17 cellular contexts compared by ENCODE assay signal in genomic region chr1:171581226-171581625, GRCh38. TPM values are rescaled to one million over a fixed set of nuclear protein-coding genes. Genes with fewer than 3 reads are reported as not detected.
"Had no signal": no experiment of that assay in that cellular context is flagged by ENCODE, and none has a peak within 500 bp of the region (broad histone marks: within the 10 kb centered on the region; RNA-seq: fewer than 3 reads in every experiment).

No MANE protein-coding gene starts in this region.

- FAIRE-seq: astrocyte, small intestine had no signal

- ATAC-seq: lower lobe of right lung, T-cell, upper lobe of right lung had no signal

- H3K4me1 ChIP-seq: esophagus squamous epithelium, lower lobe of right lung, right atrium auricular region, testis, upper lobe of right lung had no signal

- DNase-seq: esophagus squamous epithelium; foreskin fibroblast; glutamatergic neuron; immature natural killer cell; lower lobe of right lung; naive B cell; small intestine; stimulated activated naive CD4-positive, alpha-beta T cell treated with Interleukin-2 at 50 U/mL for 16 hours; T-cell; testis; upper lobe of right lung; WERI-Rb-1 had no signal

- H3K4me1 Mint-ChIP-seq: naive B cell had no signal

- H3K4me3 Mint-ChIP-seq: immature natural killer cell, naive B cell, T-cell had no signal

- H3K9me3 ChIP-seq: esophagus squamous epithelium, lower lobe of right lung, neutrophil, right atrium auricular region, testis, upper lobe of right lung had no signal

- H3K9me3 Mint-ChIP-seq: immature natural killer cell, naive B cell, T-cell had no signal

- H3K27me3 Mint-ChIP-seq: naive B cell, T-cell had no signal

- H3K4me3 ChIP-seq: esophagus squamous epithelium, lower lobe of right lung, right atrium auricular region, SK-N-MC, testis, upper lobe of right lung had no signal

- H3K27me3 ChIP-seq: esophagus squamous epithelium, neutrophil, right atrium auricular region, testis, upper lobe of right lung had no signal

- H3K27ac ChIP-seq: esophagus squamous epithelium, lower lobe of right lung, neutrophil, right atrium auricular region, SK-N-MC, testis, upper lobe of right lung, WERI-Rb-1 had no signal

RNA-seq across cellular contexts. Expression of gene MYOCOS, which starts 40.8 kb away (rescaled TPM):
- total RNA-seq: astrocyte, esophagus squamous epithelium, posterior vena cava, right atrium auricular region, upper lobe of right lung had no signal
- polyA plus RNA-seq: immature natural killer cell, small intestine had no signal
